ENCODE assay signal across 8 cellular contexts in the genomic region with DNA sequence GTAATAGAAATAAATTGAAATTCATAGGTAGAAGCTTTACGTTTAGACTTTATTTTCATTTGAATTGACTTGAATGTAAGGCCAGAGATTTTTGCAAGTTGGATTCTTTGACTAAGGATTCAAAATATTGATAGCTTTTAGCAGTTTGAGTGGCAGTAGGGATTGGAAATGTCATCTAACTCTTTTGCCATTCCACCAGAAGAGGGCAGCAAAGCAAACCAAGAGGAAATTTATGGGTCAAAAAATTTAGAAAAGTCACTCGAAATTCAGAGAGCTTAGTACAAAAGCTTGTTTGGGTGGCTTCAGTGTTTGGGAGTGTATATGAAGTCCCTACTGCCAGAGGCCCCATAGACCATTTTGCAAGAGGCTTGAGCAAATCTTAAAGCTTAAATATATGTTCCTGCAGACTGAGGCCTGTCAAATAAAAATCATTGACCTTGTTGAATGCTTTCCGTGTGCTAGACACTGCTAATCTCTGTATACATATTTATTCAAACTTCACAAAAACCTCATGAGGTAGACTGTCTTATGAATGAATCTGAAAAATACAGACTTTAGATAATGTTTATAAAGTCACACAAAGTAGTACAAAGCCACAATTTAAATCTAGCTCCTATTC. TPM values are rescaled to one million over a fixed set of nuclear protein-coding genes. Genes with fewer than 3 reads are reported as not detected.
DNase-seq lines count a peak whose midpoint lies in the region; TF ChIP-seq lines count a peak whose summit lies in the region.

No MANE protein-coding gene starts in this region.

- DNase-seq in activated naive CD8-positive, alpha-beta T cell treated with anti-CD3 and anti-CD28 coated beads for 36 hours: no peak
- DNase-seq in T-helper 2 cell treated with Interferon-gamma antibody and Interleukin-4, amounts not matched to agents 5 μg/mL and 100 μg/mL, for 36 hours (ENCODE audit: low spot score): peak; percentile 9
- peak; percentile 53 for DNase-seq in fibroblast of mammary gland (ENCODE audit: low read depth)
- no peak for DNase-seq in prostate gland (ENCODE audit: low spot score)
- DNase-seq in NCI-H2107 (lab: John Stamatoyannopoulos, UW): no peak
- no peak for DNase-seq in activated naive CD4-positive, alpha-beta T cell treated with Interleukin-2 at 50 U/mL for 16 hours

- no peaks in the 10 kb centered on the region for H3K4me1 Mint-ChIP-seq in activated naive CD8-positive, alpha-beta T cell (ENCODE audit: low read depth)
- no peaks in the 10 kb centered on the region for H3K4me1 Mint-ChIP-seq in activated naive CD8-positive, alpha-beta T cell treated with anti-CD3 and anti-CD28 coated beads for 36 hours
- H3K4me1 Mint-ChIP-seq in T-helper 2 cell treated with Interferon-gamma antibody and Interleukin-4, amounts not matched to agents 5 μg/mL and 100 μg/mL, for 36 hours (ENCODE audit: low read depth): no peaks in the 10 kb centered on the region

- H3K4me1 ChIP-seq in prostate gland (replicated peaks): no peaks in the 10 kb centered on the region

- no peaks in the 10 kb centered on the region for H3K9me3 ChIP-seq in prostate gland

- no peaks in the 10 kb centered on the region for H3K27me3 Mint-ChIP-seq in activated naive CD8-positive, alpha-beta T cell
- no peaks in the 10 kb centered on the region for H3K27me3 Mint-ChIP-seq in activated naive CD8-positive, alpha-beta T cell treated with anti-CD3 and anti-CD28 coated beads for 36 hours
- H3K27me3 Mint-ChIP-seq in T-helper 2 cell treated with Interferon-gamma antibody and Interleukin-4, amounts not matched to agents 5 μg/mL and 100 μg/mL, for 36 hours (ENCODE audit: low read depth): no peaks in the 10 kb centered on the region

- intact Hi-C loops in prostate gland (cut with DNase I): loop anchor here (10.0 kb wide), 1 partner anchor 283 kb away; no protein-coding TSS in a partner anchor

- H3K27ac ChIP-seq in prostate gland: no peak overlapping the region

- H3K27ac Mint-ChIP-seq in activated naive CD8-positive, alpha-beta T cell: peak overlapping the region; percentile 22
- no peak overlapping the region for H3K27ac Mint-ChIP-seq in activated naive CD8-positive, alpha-beta T cell treated with anti-CD3 and anti-CD28 coated beads for 36 hours
- H3K27ac Mint-ChIP-seq in T-helper 2 cell treated with Interferon-gamma antibody and Interleukin-4, amounts not matched to agents 5 μg/mL and 100 μg/mL, for 36 hours: no peak overlapping the region

- H3K9me3 Mint-ChIP-seq in activated naive CD8-positive, alpha-beta T cell (ENCODE audit: low read depth): no peaks in the 10 kb centered on the region
- no peaks in the 10 kb centered on the region for H3K9me3 Mint-ChIP-seq in activated naive CD8-positive, alpha-beta T cell treated with anti-CD3 and anti-CD28 coated beads for 36 hours
- no peaks in the 10 kb centered on the region for H3K9me3 Mint-ChIP-seq in T-helper 2 cell treated with Interferon-gamma antibody and Interleukin-4, amounts not matched to agents 5 μg/mL and 100 μg/mL, for 36 hours

- TF ChIP-seq CTCF in LNCAP (IDR thresholded peaks at IDR 0.05): peak; percentile 84
- peak; percentile 73 for TF ChIP-seq CTCF in fibroblast of mammary gland (conservative IDR thresholded peaks at IDR 0.05; ENCODE audit: control insufficient read depth, insufficient read depth, low read depth, low read length)
- peak in 3 of 4 experiments; percentile 58 to 67 (median 63) for TF ChIP-seq CTCF in prostate gland (IDR thresholded peaks at IDR 0.05)

- no peak overlapping the region for H3K4me3 ChIP-seq in fibroblast of mammary gland (ENCODE audit: control insufficient read depth, low read depth, low read length)
- no peak overlapping the region for H3K4me3 ChIP-seq in prostate gland

- no peaks in the 10 kb centered on the region for H3K36me3 Mint-ChIP-seq in activated naive CD8-positive, alpha-beta T cell
- no peaks in the 10 kb centered on the region for H3K36me3 Mint-ChIP-seq in activated naive CD8-positive, alpha-beta T cell treated with anti-CD3 and anti-CD28 coated beads for 36 hours
- no peaks in the 10 kb centered on the region for H3K36me3 Mint-ChIP-seq in T-helper 2 cell treated with Interferon-gamma antibody and Interleukin-4, amounts not matched to agents 5 μg/mL and 100 μg/mL, for 36 hours (ENCODE audit: low read depth)

- TF ChIP-seq POLR2A in prostate gland (IDR thresholded peaks at IDR 0.05): no peak

- H3K27me3 ChIP-seq in prostate gland (replicated peaks; ENCODE audit: insufficient read depth): no peaks in the 10 kb centered on the region

- no peaks in the 10 kb centered on the region for H3K36me3 ChIP-seq in prostate gland

- 36% methylated on average over 3 of the region's 3 CpGs for WGBS in prostate gland

- H3K4me3 Mint-ChIP-seq in activated naive CD8-positive, alpha-beta T cell: no peak overlapping the region
- no peak overlapping the region for H3K4me3 Mint-ChIP-seq in activated naive CD8-positive, alpha-beta T cell treated with anti-CD3 and anti-CD28 coated beads for 36 hours
- H3K4me3 Mint-ChIP-seq in T-helper 2 cell treated with Interferon-gamma antibody and Interleukin-4, amounts not matched to agents 5 μg/mL and 100 μg/mL, for 36 hours: no peak overlapping the region

RNA-seq across cellular contexts. Expression of gene RSBN1L, which starts 44.6 kb away (rescaled TPM):
- total RNA-seq in activated naive CD8-positive, alpha-beta T cell treated with anti-CD3 and anti-CD28 coated beads for 36 hours: 10 to 100 TPM; 21.7 to 21.8 TPM
- total RNA-seq in prostate gland: 10 to 100 TPM; 19.4 to 20.7 TPM

Comparison
In these comparisons a context has a peak if more than half of its experiments do, and no peak if none do; other contexts are left out.
1. DNase-seq: peak in T-helper 2 cell treated with Interferon-gamma antibody and Interleukin-4, amounts not matched to agents 5 μg/mL and 100 μg/mL, for 36 hours (single experiment) and fibroblast of mammary gland (single experiment); none in activated naive CD8-positive, alpha-beta T cell treated with anti-CD3 and anti-CD28 coated beads for 36 hours (single experiment), prostate gland (single experiment), NCI-H2107 (single experiment) and activated naive CD4-positive, alpha-beta T cell treated with Interleukin-2 at 50 U/mL for 16 hours (single experiment).
2. Peak in every context shown above with its lines, with median percentiles within 50 percentile points of each other: CTCF ChIP-seq.